9 cellular contexts compared by ENCODE assay signal in the genomic region with DNA sequence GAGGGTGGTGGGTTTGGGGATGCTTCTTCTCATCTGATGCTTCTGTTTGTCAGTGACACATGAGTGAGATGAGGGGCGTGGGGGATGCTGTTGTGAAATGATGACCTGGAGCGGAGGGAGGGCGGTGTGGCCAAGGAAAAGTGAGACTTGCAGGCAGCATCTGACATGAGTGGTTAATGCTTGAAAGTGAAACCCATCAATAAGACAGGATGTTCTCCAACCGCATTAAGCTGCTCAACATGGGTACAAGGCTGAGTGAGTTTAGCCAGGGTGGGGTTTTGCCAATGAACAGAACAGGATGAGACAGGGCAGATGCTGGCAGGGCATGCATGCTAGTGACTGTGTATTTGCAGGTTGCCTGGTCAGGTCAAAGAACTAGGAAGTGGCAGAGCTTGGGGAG. TPM values are rescaled to one million over a fixed set of nuclear protein-coding genes. Genes with fewer than 3 reads are reported as not detected.
DNase-seq lines count a peak whose midpoint lies in the region; ATAC-seq and TF ChIP-seq lines count a peak whose summit lies in the region.
"Had no signal": no experiment of that assay in that cellular context is flagged by ENCODE, and none has a peak within 500 bp of the region (broad histone marks: within the 10 kb centered on the region; RNA-seq: fewer than 3 reads in every experiment).

No MANE protein-coding gene starts in this region.

- H3K4me3 ChIP-seq in sigmoid colon = no peak overlapping the region
- no peak overlapping the region for H3K4me3 ChIP-seq in thyroid gland (replicated peaks in 1 of 3)
- no peak overlapping the region for H3K4me3 ChIP-seq in colonic mucosa

- no peak for TF ChIP-seq CTCF in sigmoid colon (IDR thresholded peaks at IDR 0.05)
- TF ChIP-seq CTCF in thyroid gland (IDR thresholded peaks at IDR 0.05) = no peak
- no peak for TF ChIP-seq CTCF in colonic mucosa (IDR thresholded peaks at IDR 0.05)

- H3K36me3 ChIP-seq in sigmoid colon = no peaks in the 10 kb centered on the region
- no peaks in the 10 kb centered on the region for H3K36me3 ChIP-seq in thyroid gland
- H3K36me3 ChIP-seq in colonic mucosa = no peaks in the 10 kb centered on the region

- H3K27ac ChIP-seq in sigmoid colon (no peak overlapping the region), thyroid gland (no peak overlapping the region), colonic mucosa (no peak overlapping the region)

- TF ChIP-seq POLR2A in sigmoid colon (IDR thresholded peaks at IDR 0.05) (no peak), thyroid gland (IDR thresholded peaks at IDR 0.05) (no peak)

- H3K4me1 ChIP-seq in sigmoid colon = no peaks in the 10 kb centered on the region
- H3K4me1 ChIP-seq in thyroid gland = no peaks in the 10 kb centered on the region
- H3K4me1 ChIP-seq in colonic mucosa = no peaks in the 10 kb centered on the region

- H3K9me3 ChIP-seq in sigmoid colon = no peaks in the 10 kb centered on the region
- no peaks in the 10 kb centered on the region for H3K9me3 ChIP-seq in thyroid gland
- H3K9me3 ChIP-seq in colonic mucosa = no peaks in the 10 kb centered on the region

- no peak overlapping the region for H3K9ac ChIP-seq in colonic mucosa (ENCODE audit: low read depth in 2 of 2, low read length in 2 of 2)

- H3K27me3 ChIP-seq in sigmoid colon (peaks cover 0 to 4% (median 0%) of the 10 kb centered on the region in 3 donors), thyroid gland (no peaks in the 10 kb centered on the region), colonic mucosa (no peaks in the 10 kb centered on the region)

- H3K27ac Mint-ChIP-seq in activated T-cell treated with anti-CD3 and anti-CD28 coated beads, Interleukin-2, amount 50 U/mL, for 24 hours = peak overlapping the region; percentile 81

- H3K27me3 Mint-ChIP-seq in activated T-cell treated with anti-CD3 and anti-CD28 coated beads, Interleukin-2, amount 50 U/mL, for 24 hours = no peaks in the 10 kb centered on the region

- intact Hi-C loops in sigmoid colon (cut with DNase I) (no loop called here), thyroid gland (cut with DNase I) (no loop called here), colonic mucosa (cut with DNase I) (no loop called here)

- no peak for TF ChIP-seq EP300 in sigmoid colon (IDR thresholded peaks at IDR 0.05)

- H3K9me3 Mint-ChIP-seq in activated T-cell treated with anti-CD3 and anti-CD28 coated beads, Interleukin-2, amount 50 U/mL, for 24 hours = no peaks in the 10 kb centered on the region

- WGBS in sigmoid colon, 2 donors = 62 to 67% methylated on average over 4 of the region's 4 CpGs
- WGBS in thyroid gland, 2 donors = 68 to 69% methylated on average over 4 of the region's 4 CpGs

- H3K36me3 Mint-ChIP-seq in activated T-cell treated with anti-CD3 and anti-CD28 coated beads, Interleukin-2, amount 50 U/mL, for 24 hours (ENCODE audit: low read depth) = no peaks in the 10 kb centered on the region

- DNase-seq in GM19238 (ENCODE audit: insufficient read length, low spot score) (peak; percentile 61), sigmoid colon (no peak), NCI-H2081 (lab: John Stamatoyannopoulos, UW) (no peak), thyroid gland (no peak), colonic mucosa (no peak)
- peak; percentile 68 for DNase-seq in activated T-cell treated with anti-CD3 and anti-CD28 coated beads, Interleukin-2, amount 50 U/mL, for 24 hours
- peak; percentile 21 to 26 for DNase-seq in stimulated activated CD4-positive, alpha-beta T cell treated with anti-CD3 and anti-CD28 coated beads, Interleukin-1b, Interleukin-23, amount 100 ng/mL, for 4 hours (ENCODE audit: low read depth in 2 of 2)

- ATAC-seq in HG03521 (IDR thresholded peaks at IDR 0.05; ENCODE audit: unreplicated experiment) = peak; percentile 69

- H3K4me1 Mint-ChIP-seq in activated T-cell treated with anti-CD3 and anti-CD28 coated beads, Interleukin-2, amount 50 U/mL, for 24 hours (ENCODE audit: low read depth) = peaks cover 29% of the 10 kb centered on the region

- H3K4me3 Mint-ChIP-seq in activated T-cell treated with anti-CD3 and anti-CD28 coated beads, Interleukin-2, amount 50 U/mL, for 24 hours = peak overlapping the region; percentile 40

RNA-seq across cellular contexts. Expression of a gene that starts 16.5 kb away (rescaled TPM):
- total RNA-seq in sigmoid colon = not detected
- under 1 TPM; under 0.01 to 0.23 (median 0.17) TPM for polyA plus RNA-seq in sigmoid colon
- total RNA-seq in thyroid gland = not detected
- not detected for total RNA-seq in colonic mucosa
- total RNA-seq: fibroblast of lung had no signal
- polyA plus RNA-seq: fibroblast of lung had no signal

RNA-seq across cellular contexts. Expression of a gene that starts 19.8 kb away (rescaled TPM):
- total RNA-seq in sigmoid colon (10 to 100 TPM; 22.8 to 38.0 (median 31.2) TPM), thyroid gland (10 to 100 TPM; 43.8 to 56.8 (median 48.6) TPM), colonic mucosa (10 to 100 TPM; 46.4 to 57.7 TPM)
- 10 to 100 TPM; 54.7 to 59.2 (median 59.1) TPM for polyA plus RNA-seq in sigmoid colon

RNA-seq across cellular contexts. Expression of a gene that starts 53.7 kb away (rescaled TPM):
- 10 to 100 TPM; 65.0 to 77.3 (median 68.1) TPM for total RNA-seq in sigmoid colon
- 100 to 1,000 TPM in 1 of 3 donors, 10 to 100 TPM in 2; 81.1 to 106 (median 99.6) TPM for polyA plus RNA-seq in sigmoid colon
- 10 to 100 TPM; 59.4 to 82.8 (median 74.4) TPM for total RNA-seq in thyroid gland
- total RNA-seq in colonic mucosa = 100 to 1,000 TPM; 119 to 140 TPM

Comparison
In these comparisons a context has a peak if more than half of its experiments do, and no peak if none do; other contexts are left out.
1. DNase-seq: peak in GM19238 (single experiment), activated T-cell treated with anti-CD3 and anti-CD28 coated beads, Interleukin-2, amount 50 U/mL, for 24 hours (single experiment) and stimulated activated CD4-positive, alpha-beta T cell treated with anti-CD3 and anti-CD28 coated beads, Interleukin-1b, Interleukin-23, amount 100 ng/mL, for 4 hours (2 of 2); none in sigmoid colon (single experiment), NCI-H2081 (0 of 2), thyroid gland (0 of 2) and colonic mucosa (single experiment).